Comparison of ENCODE assay signal across 8 cellular contexts in genomic region chr2:179031731-179032408, GRCh38. TPM values are rescaled to one million over a fixed set of nuclear protein-coding genes. Genes with fewer than 3 reads are reported as not detected.
DNase-seq lines count a peak whose midpoint lies in the region; ATAC-seq and TF ChIP-seq lines count a peak whose summit lies in the region.

No MANE protein-coding gene starts in this region.

- H3K27me3 ChIP-seq in SK-N-SH (ENCODE audit: insufficient read depth), result no peaks in the 10 kb centered on the region
- no peaks in the 10 kb centered on the region for H3K27me3 ChIP-seq in suprapubic skin

- no peak overlapping the region; the same call in 1 of the 2 replicates for H2AFZ ChIP-seq in SK-N-SH (ENCODE audit: low read depth)

- peak; percentile 95 for ATAC-seq in HG02840 (IDR thresholded peaks at IDR 0.05; ENCODE audit: low FRiP score, unreplicated experiment)
- peak; percentile 87 for ATAC-seq in memory B cell (ENCODE audit: low read depth)

- no peak for TF ChIP-seq CTCF in SK-N-SH (IDR thresholded peaks at IDR 0.05)
- no peak for TF ChIP-seq CTCF in suprapubic skin (IDR thresholded peaks at IDR 0.05)

- TF ChIP-seq RAD21 in SK-N-SH (IDR thresholded peaks at IDR 0.05; ENCODE audit: low read length), result no peak

- H3F3A ChIP-seq in SK-N-SH (replicated peaks; ENCODE audit: insufficient read depth), result no peaks in the 10 kb centered on the region

- H4K20me1 ChIP-seq in SK-N-SH (ENCODE audit: insufficient read depth), result no peaks in the 10 kb centered on the region

- no peaks in the 10 kb centered on the region for H3K9me3 ChIP-seq in SK-N-SH
- no peaks in the 10 kb centered on the region for H3K9me3 ChIP-seq in suprapubic skin

- WGBS in SK-N-SH (ENCODE audit: low lambda C conversion rate), result 42% methylated on average over 2 of the region's 2 CpGs
- 9% methylated on average over 2 of the region's 2 CpGs for WGBS in suprapubic skin

- no peak overlapping the region for H3K27ac ChIP-seq in SK-N-SH (ENCODE audit: low read depth in 2 of 2, low read length in 1 of 2)
- H3K27ac ChIP-seq in suprapubic skin, result no peak overlapping the region

- H3K4me1 ChIP-seq in SK-N-SH (ENCODE audit: control insufficient read depth in 1 of 2, insufficient read depth in 2 of 2, low read depth in 1 of 2, low read length in 1 of 2) (no peaks in the 10 kb centered on the region; a peak in 1 of 4 replicates), suprapubic skin (no peaks in the 10 kb centered on the region)

- H3K27me3 Mint-ChIP-seq in memory B cell, result no peaks in the 10 kb centered on the region

- no peaks in the 10 kb centered on the region for H3K79me2 ChIP-seq in SK-N-SH (ENCODE audit: insufficient read depth)

- CTCF ChIA-PET in SK-N-SH (lab: Yijun Ruan, JAX), result no interaction called here

- H3K4me2 ChIP-seq in SK-N-SH, result peak overlapping the region; percentile 35; the same call in 1 of the 2 replicates

- no peak for TF ChIP-seq EP300 in SK-N-SH (IDR thresholded peaks at IDR 0.05; ENCODE audit: borderline replicate concordance in 1 of 2, low read depth in 1 of 2, low read length in 1 of 2)
- TF ChIP-seq EP300 in suprapubic skin (IDR thresholded peaks at IDR 0.05), result no peak

- H3K9me2 ChIP-seq in SK-N-SH, result no peaks in the 10 kb centered on the region

- peaks cover 22% of the 10 kb centered on the region for H3K4me1 Mint-ChIP-seq in memory B cell

- peak overlapping the region; percentile 80 for H3K4me3 Mint-ChIP-seq in memory B cell

- peak overlapping the region; percentile 94 for H3K27ac Mint-ChIP-seq in memory B cell

- H3K36me3 Mint-ChIP-seq in memory B cell, result peaks cover 20% of the 10 kb centered on the region

- H3K36me3 ChIP-seq in SK-N-SH (replicated peaks in 1 of 2; ENCODE audit: control insufficient read depth in 1 of 2, insufficient read depth in 2 of 2, low read length in 1 of 2) (no peaks in the 10 kb centered on the region), suprapubic skin (no peaks in the 10 kb centered on the region)

- POLR2A ChIA-PET in SK-N-SH (lab: Yijun Ruan, JAX), result no interaction called here

- DNase-seq in activated CD8-positive, alpha-beta memory T cell treated with anti-CD3 and anti-CD28 coated beads for 24 hours, result peak; percentile 79
- DNase-seq in activated CD8-positive, alpha-beta memory T cell treated with anti-CD3 and anti-CD28 coated beads, Interleukin-2, amount 50 U/mL, for 48 hours, result no peak
- DNase-seq in SK-N-SH (no peak), memory B cell (ENCODE audit: low spot score in 2 of 2) (peak in 1 of 2 donors; percentile 21), NCI-H1694 treated with DMSO at 0.1 percent for 48 hours (lab: John Stamatoyannopoulos, UW) (no peak), SHP77 (lab: John Stamatoyannopoulos, UW) (no peak), suprapubic skin (ENCODE audit: low spot score in 2 of 2) (no peak)

- H3K9ac ChIP-seq in SK-N-SH, result no peak overlapping the region

- H3K4me3 ChIP-seq in SK-N-SH (ENCODE audit: low read depth in 2 of 2, low read length in 1 of 2) (peak overlapping the region in 1 of 2 experiments; percentile 26; a peak in 1 of 4 replicates), suprapubic skin (no peak overlapping the region)

- H3K9me3 Mint-ChIP-seq in memory B cell, result peaks cover 14% of the 10 kb centered on the region

- no peak for TF ChIP-seq POLR2A in suprapubic skin (IDR thresholded peaks at IDR 0.05)

TF ChIP-seq in SK-N-SH, 30 proteins besides CTCF, POLR2A, EP300 and RAD21:
- TF ChIP-seq, protein P1, sequence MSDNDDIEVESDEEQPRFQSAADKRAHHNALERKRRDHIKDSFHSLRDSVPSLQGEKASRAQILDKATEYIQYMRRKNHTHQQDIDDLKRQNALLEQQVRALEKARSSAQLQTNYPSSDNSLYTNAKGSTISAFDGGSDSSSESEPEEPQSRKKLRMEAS (IDR thresholded peaks at IDR 0.05; ENCODE audit: low read depth), result no peak
- no peak for TF ChIP-seq TCF12 (IDR thresholded peaks at IDR 0.05)
- no peak for TF ChIP-seq TAF1 (IDR thresholded peaks at IDR 0.05; ENCODE audit: borderline replicate concordance, low read depth, low read length)
- no peak for TF ChIP-seq YY1 (IDR thresholded peaks at IDR 0.05; ENCODE audit: low read depth)

RNA-seq across cellular contexts. Expression of gene CCDC141, which starts 18.1 kb away (rescaled TPM):
- 0.02 TPM in 2 replicates for polyA plus RNA-seq in SK-N-SH (2012; rRNA removed)
- polyA plus RNA-seq in SK-N-SH (2012; cell fraction: cytosol; rRNA removed), result 0.01 TPM in 2 replicates
- 0.01 TPM in 1 of 2 replicates, not detected in the other for polyA plus RNA-seq in SK-N-SH (2012; cell fraction: nucleus; rRNA removed)
- 1 to 10 TPM in 2 of 4 donors, under 1 TPM in 2; 0.08 to 1.3 (median 0.73) TPM for total RNA-seq in suprapubic skin
